In the genomic region with DNA sequence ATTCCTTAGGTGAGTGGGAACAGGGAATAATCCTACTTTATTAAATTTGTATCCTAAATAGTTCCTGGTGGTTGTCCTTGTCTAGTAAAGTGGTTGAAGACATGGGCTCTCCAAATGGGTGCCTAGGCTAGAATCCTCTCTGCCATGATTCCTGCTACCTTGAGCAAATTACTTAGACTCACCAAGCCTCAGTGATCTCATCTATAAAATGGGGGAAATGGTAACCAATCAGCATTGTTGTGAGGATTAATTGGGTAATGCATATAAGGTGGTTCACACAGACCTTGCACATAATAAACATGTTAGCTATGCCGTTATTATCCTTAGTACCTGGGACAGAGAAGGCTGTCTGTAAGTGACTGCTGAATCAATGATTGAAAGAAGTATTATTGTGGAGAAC, we compare ENCODE assay signal across 16 cellular contexts.
A peak's percentile ranks its signal among the peaks of the same experiment; 100 is the strongest.
DNase-seq lines count a peak whose midpoint lies in the region; ATAC-seq lines count a peak whose summit lies in the region.
"Had no signal": no experiment of that assay in that cellular context is flagged by ENCODE, and none has a peak within 500 bp of the region (broad histone marks: within the 10 kb centered on the region; RNA-seq: fewer than 3 reads in every experiment).

No MANE protein-coding gene starts in this region.

- no peak overlapping the region for H3K23ac ChIP-seq in mesendoderm (ENCODE audit: low read length)

- no peak overlapping the region for H4K5ac ChIP-seq in mesendoderm (ENCODE audit: low read length)

- peaks cover 8% of the 10 kb centered on the region for H3K4me1 Mint-ChIP-seq in T-helper 17 cell
- H3K4me1 Mint-ChIP-seq in activated naive CD8-positive, alpha-beta T cell treated with anti-CD3 and anti-CD28 coated beads, Interleukin-2, amount 50 U/mL, for 24 hours: no peaks in the 10 kb centered on the region
- H3K4me1 Mint-ChIP-seq: CD4-positive, CD25-positive, alpha-beta regulatory T cell had no signal

- H3K36me3 ChIP-seq in HUES48 (ENCODE audit: control insufficient read depth, insufficient read depth, low read length): no peaks in the 10 kb centered on the region
- no peaks in the 10 kb centered on the region for H3K36me3 ChIP-seq in mesendoderm (ENCODE audit: control insufficient read depth, insufficient read depth, low read length)
- H3K36me3 ChIP-seq: BE2C had no signal

- H3K9me3 Mint-ChIP-seq in activated naive CD8-positive, alpha-beta T cell treated with anti-CD3 and anti-CD28 coated beads, Interleukin-2, amount 50 U/mL, for 24 hours: no peaks in the 10 kb centered on the region
- H3K9me3 Mint-ChIP-seq: CD4-positive, CD25-positive, alpha-beta regulatory T cell; CD8-positive, alpha-beta memory T cell; HFFc6 had no signal

- H3K4me2 ChIP-seq in mesendoderm (ENCODE audit: low read length): no peak overlapping the region

- no peaks in the 10 kb centered on the region for H3K79me2 ChIP-seq in mesendoderm (ENCODE audit: control insufficient read depth, insufficient read depth, low read length)

- H2BK120ac ChIP-seq in mesendoderm (ENCODE audit: low read depth, low read length): no peak overlapping the region

- ATAC-seq in T-helper 17 cell: no peak
- ATAC-seq in activated naive CD8-positive, alpha-beta T cell treated with anti-CD3 and anti-CD28 coated beads, Interleukin-2, amount 50 U/mL, for 24 hours: no peak
- ATAC-seq: HCT116 had no signal

- no peak overlapping the region for H3K4me3 ChIP-seq in HUES48 (ENCODE audit: low read depth, low read length)
- H3K4me3 ChIP-seq in mesendoderm (ENCODE audit: low read length): no peak overlapping the region

- H2AK5ac ChIP-seq in mesendoderm (ENCODE audit: low read length): no peak overlapping the region

- H3K18ac ChIP-seq in mesendoderm (ENCODE audit: low read length): peak overlapping the region; percentile 40

- H3K27ac ChIP-seq in HUES48 (ENCODE audit: low read depth, low read length) (peak overlapping the region; percentile 96), mesendoderm (ENCODE audit: low read depth, low read length) (no peak overlapping the region)

- peak overlapping the region; percentile 52 for H2BK5ac ChIP-seq in mesendoderm (ENCODE audit: low read length)

- H3K27ac Mint-ChIP-seq in T-helper 17 cell: peak overlapping the region; percentile 14
- no peak overlapping the region for H3K27ac Mint-ChIP-seq in activated naive CD8-positive, alpha-beta T cell treated with anti-CD3 and anti-CD28 coated beads, Interleukin-2, amount 50 U/mL, for 24 hours
- H3K27ac Mint-ChIP-seq: HFFc6 had no signal

- peak overlapping the region; percentile 31 for H3K4ac ChIP-seq in mesendoderm (ENCODE audit: low read depth, low read length)

- DNase-seq in T-helper 17 cell (no peak), mesendoderm (no peak), NCI-H128 (lab: John Stamatoyannopoulos, UW; ENCODE audit: unreplicated experiment) (no peak), RKO (ENCODE audit: low spot score) (no peak)
- no peak for DNase-seq in activated naive CD8-positive, alpha-beta T cell treated with anti-CD3 and anti-CD28 coated beads, Interleukin-2, amount 50 U/mL, for 24 hours
- DNase-seq: ACHN; BE2C; C1 segment of cervical spinal cord; CD4-positive, CD25-positive, alpha-beta regulatory T cell; CD8-positive, alpha-beta memory T cell; COR-L47; DMS 273 treated with DMSO at 0.1 percent for 48 hours; HFFc6; KG1 had no signal

- H3K9ac ChIP-seq in HUES48 (ENCODE audit: low read depth, low read length): no peak overlapping the region
- peak overlapping the region; percentile 11 for H3K9ac ChIP-seq in mesendoderm (ENCODE audit: low read length)

- WGBS in mesendoderm (ENCODE audit: extremely low coverage, insufficient coverage, low lambda C conversion rate): no CpG with 5 or more reads among the region's 1 CpG

- peak overlapping the region; percentile 67 for H3K56ac ChIP-seq in mesendoderm (ENCODE audit: low read length)

- H3K79me1 ChIP-seq in mesendoderm (ENCODE audit: low read length): no peaks in the 10 kb centered on the region

- H3K27me3 ChIP-seq in HUES48 (ENCODE audit: control insufficient read depth, insufficient read depth, low read length): no peaks in the 10 kb centered on the region
- no peaks in the 10 kb centered on the region for H3K27me3 ChIP-seq in mesendoderm (ENCODE audit: insufficient read depth, low read length, poor library complexity)
- H3K27me3 ChIP-seq: BE2C had no signal

- H2BK15ac ChIP-seq in mesendoderm (replicated peaks; ENCODE audit: low read depth): no peak overlapping the region

- no peaks in the 10 kb centered on the region for H3K9me3 ChIP-seq in HUES48 (ENCODE audit: control insufficient read depth, insufficient read depth, low read length)
- no peaks in the 10 kb centered on the region for H3K9me3 ChIP-seq in T-helper 17 cell (ENCODE audit: control insufficient read depth, low read length, poor library complexity, severe bottlenecking)
- H3K9me3 ChIP-seq: BE2C had no signal

- H4K8ac ChIP-seq in mesendoderm (ENCODE audit: low read depth, low read length): no peak overlapping the region

- peaks cover 31% of the 10 kb centered on the region for H3K4me1 ChIP-seq in HUES48 (ENCODE audit: control insufficient read depth, insufficient read depth, low read length)
- peaks cover 16% of the 10 kb centered on the region for H3K4me1 ChIP-seq in mesendoderm (ENCODE audit: control insufficient read depth, low read depth, low read length)
- H3K4me1 ChIP-seq: BE2C had no signal

- no peaks in the 10 kb centered on the region for H3K36me3 Mint-ChIP-seq in T-helper 17 cell (ENCODE audit: low read depth)
- no peaks in the 10 kb centered on the region for H3K36me3 Mint-ChIP-seq in activated naive CD8-positive, alpha-beta T cell treated with anti-CD3 and anti-CD28 coated beads, Interleukin-2, amount 50 U/mL, for 24 hours (ENCODE audit: low read depth)
- H3K36me3 Mint-ChIP-seq: CD4-positive, CD25-positive, alpha-beta regulatory T cell; CD8-positive, alpha-beta memory T cell had no signal

- H3K4me3 Mint-ChIP-seq in T-helper 17 cell: no peak overlapping the region
- no peak overlapping the region for H3K4me3 Mint-ChIP-seq in activated naive CD8-positive, alpha-beta T cell treated with anti-CD3 and anti-CD28 coated beads, Interleukin-2, amount 50 U/mL, for 24 hours
- H3K4me3 Mint-ChIP-seq: CD4-positive, CD25-positive, alpha-beta regulatory T cell; CD8-positive, alpha-beta memory T cell; HFFc6 had no signal

- peaks cover 20% of the 10 kb centered on the region for H3K27me3 Mint-ChIP-seq in T-helper 17 cell
- peaks cover 2% of the 10 kb centered on the region for H3K27me3 Mint-ChIP-seq in activated naive CD8-positive, alpha-beta T cell treated with anti-CD3 and anti-CD28 coated beads, Interleukin-2, amount 50 U/mL, for 24 hours
